Comparison of ENCODE assay signal across 2 cellular contexts in genomic region chr11:129290966-129291365, GRCh38.
TF ChIP-seq lines count a peak whose summit lies in the region.

No MANE protein-coding gene starts in this region.

TF ChIP-seq in WTC11, 78 proteins besides CTCF, POLR2A, EP300 and RAD21 (continued from another document and continues in another):
- TF ChIP-seq PRDM15 (CRISPR knock-in tag; IDR thresholded peaks at IDR 0.05) (no peak), ARID4B (CRISPR knock-in tag; IDR thresholded peaks at IDR 0.05; ENCODE audit: borderline replicate concordance) (no peak), MLX (CRISPR knock-in tag; IDR thresholded peaks at IDR 0.05) (no peak), STAT6 (CRISPR knock-in tag; conservative IDR thresholded peaks at IDR 0.05; ENCODE audit: low read depth) (no peak), ZNF219 (CRISPR knock-in tag; IDR thresholded peaks at IDR 0.05; ENCODE audit: borderline replicate concordance) (no peak), ZNF671 (CRISPR knock-in tag; IDR thresholded peaks at IDR 0.05) (no peak), SOX15 (CRISPR knock-in tag; IDR thresholded peaks at IDR 0.05) (no peak)
- TF ChIP-seq, protein P1, sequence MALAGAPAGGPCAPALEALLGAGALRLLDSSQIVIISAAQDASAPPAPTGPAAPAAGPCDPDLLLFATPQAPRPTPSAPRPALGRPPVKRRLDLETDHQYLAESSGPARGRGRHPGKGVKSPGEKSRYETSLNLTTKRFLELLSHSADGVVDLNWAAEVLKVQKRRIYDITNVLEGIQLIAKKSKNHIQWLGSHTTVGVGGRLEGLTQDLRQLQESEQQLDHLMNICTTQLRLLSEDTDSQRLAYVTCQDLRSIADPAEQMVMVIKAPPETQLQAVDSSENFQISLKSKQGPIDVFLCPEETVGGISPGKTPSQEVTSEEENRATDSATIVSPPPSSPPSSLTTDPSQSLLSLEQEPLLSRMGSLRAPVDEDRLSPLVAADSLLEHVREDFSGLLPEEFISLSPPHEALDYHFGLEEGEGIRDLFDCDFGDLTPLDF (CRISPR knock-in tag; IDR thresholded peaks at IDR 0.05), result no peak

TF ChIP-seq in H1, 55 proteins besides CTCF, POLR2A, EP300 and RAD21 (continued from another document):
- TF ChIP-seq, protein P2, sequence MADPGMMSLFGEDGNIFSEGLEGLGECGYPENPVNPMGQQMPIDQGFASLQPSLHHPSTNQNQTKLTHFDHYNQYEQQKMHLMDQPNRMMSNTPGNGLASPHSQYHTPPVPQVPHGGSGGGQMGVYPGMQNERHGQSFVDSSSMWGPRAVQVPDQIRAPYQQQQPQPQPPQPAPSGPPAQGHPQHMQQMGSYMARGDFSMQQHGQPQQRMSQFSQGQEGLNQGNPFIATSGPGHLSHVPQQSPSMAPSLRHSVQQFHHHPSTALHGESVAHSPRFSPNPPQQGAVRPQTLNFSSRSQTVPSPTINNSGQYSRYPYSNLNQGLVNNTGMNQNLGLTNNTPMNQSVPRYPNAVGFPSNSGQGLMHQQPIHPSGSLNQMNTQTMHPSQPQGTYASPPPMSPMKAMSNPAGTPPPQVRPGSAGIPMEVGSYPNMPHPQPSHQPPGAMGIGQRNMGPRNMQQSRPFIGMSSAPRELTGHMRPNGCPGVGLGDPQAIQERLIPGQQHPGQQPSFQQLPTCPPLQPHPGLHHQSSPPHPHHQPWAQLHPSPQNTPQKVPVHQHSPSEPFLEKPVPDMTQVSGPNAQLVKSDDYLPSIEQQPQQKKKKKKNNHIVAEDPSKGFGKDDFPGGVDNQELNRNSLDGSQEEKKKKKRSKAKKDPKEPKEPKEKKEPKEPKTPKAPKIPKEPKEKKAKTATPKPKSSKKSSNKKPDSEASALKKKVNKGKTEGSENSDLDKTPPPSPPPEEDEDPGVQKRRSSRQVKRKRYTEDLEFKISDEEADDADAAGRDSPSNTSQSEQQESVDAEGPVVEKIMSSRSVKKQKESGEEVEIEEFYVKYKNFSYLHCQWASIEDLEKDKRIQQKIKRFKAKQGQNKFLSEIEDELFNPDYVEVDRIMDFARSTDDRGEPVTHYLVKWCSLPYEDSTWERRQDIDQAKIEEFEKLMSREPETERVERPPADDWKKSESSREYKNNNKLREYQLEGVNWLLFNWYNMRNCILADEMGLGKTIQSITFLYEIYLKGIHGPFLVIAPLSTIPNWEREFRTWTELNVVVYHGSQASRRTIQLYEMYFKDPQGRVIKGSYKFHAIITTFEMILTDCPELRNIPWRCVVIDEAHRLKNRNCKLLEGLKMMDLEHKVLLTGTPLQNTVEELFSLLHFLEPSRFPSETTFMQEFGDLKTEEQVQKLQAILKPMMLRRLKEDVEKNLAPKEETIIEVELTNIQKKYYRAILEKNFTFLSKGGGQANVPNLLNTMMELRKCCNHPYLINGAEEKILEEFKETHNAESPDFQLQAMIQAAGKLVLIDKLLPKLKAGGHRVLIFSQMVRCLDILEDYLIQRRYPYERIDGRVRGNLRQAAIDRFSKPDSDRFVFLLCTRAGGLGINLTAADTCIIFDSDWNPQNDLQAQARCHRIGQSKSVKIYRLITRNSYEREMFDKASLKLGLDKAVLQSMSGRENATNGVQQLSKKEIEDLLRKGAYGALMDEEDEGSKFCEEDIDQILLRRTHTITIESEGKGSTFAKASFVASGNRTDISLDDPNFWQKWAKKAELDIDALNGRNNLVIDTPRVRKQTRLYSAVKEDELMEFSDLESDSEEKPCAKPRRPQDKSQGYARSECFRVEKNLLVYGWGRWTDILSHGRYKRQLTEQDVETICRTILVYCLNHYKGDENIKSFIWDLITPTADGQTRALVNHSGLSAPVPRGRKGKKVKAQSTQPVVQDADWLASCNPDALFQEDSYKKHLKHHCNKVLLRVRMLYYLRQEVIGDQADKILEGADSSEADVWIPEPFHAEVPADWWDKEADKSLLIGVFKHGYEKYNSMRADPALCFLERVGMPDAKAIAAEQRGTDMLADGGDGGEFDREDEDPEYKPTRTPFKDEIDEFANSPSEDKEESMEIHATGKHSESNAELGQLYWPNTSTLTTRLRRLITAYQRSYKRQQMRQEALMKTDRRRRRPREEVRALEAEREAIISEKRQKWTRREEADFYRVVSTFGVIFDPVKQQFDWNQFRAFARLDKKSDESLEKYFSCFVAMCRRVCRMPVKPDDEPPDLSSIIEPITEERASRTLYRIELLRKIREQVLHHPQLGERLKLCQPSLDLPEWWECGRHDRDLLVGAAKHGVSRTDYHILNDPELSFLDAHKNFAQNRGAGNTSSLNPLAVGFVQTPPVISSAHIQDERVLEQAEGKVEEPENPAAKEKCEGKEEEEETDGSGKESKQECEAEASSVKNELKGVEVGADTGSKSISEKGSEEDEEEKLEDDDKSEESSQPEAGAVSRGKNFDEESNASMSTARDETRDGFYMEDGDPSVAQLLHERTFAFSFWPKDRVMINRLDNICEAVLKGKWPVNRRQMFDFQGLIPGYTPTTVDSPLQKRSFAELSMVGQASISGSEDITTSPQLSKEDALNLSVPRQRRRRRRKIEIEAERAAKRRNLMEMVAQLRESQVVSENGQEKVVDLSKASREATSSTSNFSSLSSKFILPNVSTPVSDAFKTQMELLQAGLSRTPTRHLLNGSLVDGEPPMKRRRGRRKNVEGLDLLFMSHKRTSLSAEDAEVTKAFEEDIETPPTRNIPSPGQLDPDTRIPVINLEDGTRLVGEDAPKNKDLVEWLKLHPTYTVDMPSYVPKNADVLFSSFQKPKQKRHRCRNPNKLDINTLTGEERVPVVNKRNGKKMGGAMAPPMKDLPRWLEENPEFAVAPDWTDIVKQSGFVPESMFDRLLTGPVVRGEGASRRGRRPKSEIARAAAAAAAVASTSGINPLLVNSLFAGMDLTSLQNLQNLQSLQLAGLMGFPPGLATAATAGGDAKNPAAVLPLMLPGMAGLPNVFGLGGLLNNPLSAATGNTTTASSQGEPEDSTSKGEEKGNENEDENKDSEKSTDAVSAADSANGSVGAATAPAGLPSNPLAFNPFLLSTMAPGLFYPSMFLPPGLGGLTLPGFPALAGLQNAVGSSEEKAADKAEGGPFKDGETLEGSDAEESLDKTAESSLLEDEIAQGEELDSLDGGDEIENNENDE (IDR thresholded peaks at IDR 0.05; ENCODE audit: insufficient replicate concordance, low read length), result no peak
- TF ChIP-seq CTBP2 (IDR thresholded peaks at IDR 0.05; ENCODE audit: borderline replicate concordance, insufficient read depth, insufficient read length, low read length) (no peak), EGR1 (IDR thresholded peaks at IDR 0.05; ENCODE audit: borderline replicate concordance, low read depth, low read length) (no peak), TAF1 (IDR thresholded peaks at IDR 0.05; ENCODE audit: low read depth, low read length) (no peak), RFX5 (IDR thresholded peaks at IDR 0.05; ENCODE audit: borderline replicate concordance, low read depth, low read length) (no peak), BACH1 (IDR thresholded peaks at IDR 0.05; ENCODE audit: low read length) (no peak)
- TF ChIP-seq, protein P3, sequence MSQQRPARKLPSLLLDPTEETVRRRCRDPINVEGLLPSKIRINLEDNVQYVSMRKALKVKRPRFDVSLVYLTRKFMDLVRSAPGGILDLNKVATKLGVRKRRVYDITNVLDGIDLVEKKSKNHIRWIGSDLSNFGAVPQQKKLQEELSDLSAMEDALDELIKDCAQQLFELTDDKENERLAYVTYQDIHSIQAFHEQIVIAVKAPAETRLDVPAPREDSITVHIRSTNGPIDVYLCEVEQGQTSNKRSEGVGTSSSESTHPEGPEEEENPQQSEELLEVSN (IDR thresholded peaks at IDR 0.05), result no peak
